Comparison of ENCODE assay signal across 9 cellular contexts in the genomic region with DNA sequence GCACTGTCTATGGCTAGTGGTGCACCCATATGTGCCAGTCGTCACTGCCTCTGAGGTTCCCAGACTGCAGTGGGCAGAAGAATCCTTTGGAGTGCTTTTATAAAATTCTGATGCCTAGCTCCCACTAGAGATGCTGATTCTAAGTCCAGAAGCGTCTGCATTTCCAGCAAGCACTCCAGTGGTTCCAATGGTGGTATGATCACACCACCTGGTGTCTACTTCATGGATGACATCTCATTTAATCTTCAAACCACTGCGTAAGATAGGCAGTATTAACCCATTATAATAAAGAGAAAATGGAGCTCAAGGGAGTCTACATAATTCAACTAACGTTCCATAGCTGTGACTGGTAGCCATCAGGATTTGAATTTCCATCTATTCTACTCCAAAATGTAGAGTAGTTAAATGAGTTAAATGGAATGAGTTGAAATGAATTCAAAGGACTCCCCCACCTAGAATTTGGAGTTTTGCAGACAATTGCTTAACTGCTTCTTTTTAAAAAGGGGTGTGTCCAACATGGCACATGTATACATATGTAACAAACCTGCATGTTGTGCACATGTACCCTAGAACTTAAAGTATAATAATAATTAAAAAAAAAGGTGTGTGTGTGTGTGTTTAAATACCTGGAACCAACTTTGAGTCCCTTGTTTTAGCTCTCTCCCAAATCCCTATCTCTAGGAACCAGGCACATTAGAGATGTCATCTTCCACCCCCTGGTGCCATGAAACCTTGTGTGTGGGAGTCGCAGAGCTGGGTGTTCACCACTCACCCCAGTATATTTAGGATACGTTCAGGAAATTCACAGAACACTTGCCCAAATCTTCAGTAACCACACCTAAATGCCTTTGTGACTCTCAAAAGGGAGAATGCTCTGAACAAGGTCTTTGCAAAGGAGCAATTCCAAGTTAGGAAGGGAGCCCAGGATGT. TPM values are rescaled to one million over a fixed set of nuclear protein-coding genes. Genes with fewer than 3 reads are reported as not detected.
DNase-seq lines count a peak whose midpoint lies in the region; ATAC-seq and TF ChIP-seq lines count a peak whose summit lies in the region.
"Had no signal": no experiment of that assay in that cellular context is flagged by ENCODE, and none has a peak within 500 bp of the region (broad histone marks: within the 10 kb centered on the region; RNA-seq: fewer than 3 reads in every experiment).

No MANE protein-coding gene starts in this region.

- no peak overlapping the region for H3K4me2 ChIP-seq in OCI-LY3 (ENCODE audit: low read length)

- H4K20me1 ChIP-seq in OCI-LY3 (ENCODE audit: insufficient read depth, low read length) = no peaks in the 10 kb centered on the region
- H4K20me1 ChIP-seq: BLaER1 treated with 17β-estradiol and CSF1 and Interleukin-3, amounts not matched to agents 10 nM and 100 nM had no signal

- no peak overlapping the region for H3K9ac ChIP-seq in OCI-LY3 (ENCODE audit: low read length)
- H3K9ac ChIP-seq: BLaER1 treated with 17β-estradiol and CSF1 and Interleukin-3, amounts not matched to agents 10 nM and 100 nM had no signal

- H3K4me3 Mint-ChIP-seq in effector memory CD8-positive, alpha-beta T cell = no peak overlapping the region
- H3K4me3 Mint-ChIP-seq in natural killer cell = no peak overlapping the region

- peaks cover 5% of the 10 kb centered on the region for H3K9me3 ChIP-seq in OCI-LY3 (ENCODE audit: insufficient read depth, low read length)

- H3K27ac Mint-ChIP-seq in effector memory CD8-positive, alpha-beta T cell = no peak overlapping the region
- H3K27ac Mint-ChIP-seq in natural killer cell = no peak overlapping the region

- peak; percentile 71 for ATAC-seq in effector memory CD8-positive, alpha-beta T cell (replicated peaks)
- ATAC-seq in natural killer cell (peak in 2 of 3 donors; percentile 64 to 74), GM19035 (IDR thresholded peaks at IDR 0.05; ENCODE audit: unreplicated experiment) (no peak)

- peaks cover 4% of the 10 kb centered on the region for H3K36me3 ChIP-seq in OCI-LY3 (replicated peaks; ENCODE audit: low read depth, low read length)
- H3K36me3 ChIP-seq: BLaER1 treated with 17β-estradiol and CSF1 and Interleukin-3, amounts not matched to agents 10 nM and 100 nM had no signal

- no peaks in the 10 kb centered on the region for H3K4me1 Mint-ChIP-seq in effector memory CD8-positive, alpha-beta T cell (ENCODE audit: low read depth in 2 of 2)
- H3K4me1 Mint-ChIP-seq in natural killer cell = no peaks in the 10 kb centered on the region

- H3K4me3 ChIP-seq in OCI-LY3 (ENCODE audit: low read length) = no peak overlapping the region
- H3K4me3 ChIP-seq: BLaER1 treated with 17β-estradiol and CSF1 and Interleukin-3, amounts not matched to agents 10 nM and 100 nM had no signal

- H3K4me1 ChIP-seq in OCI-LY3 (ENCODE audit: low read length) = peaks cover 7% of the 10 kb centered on the region

- H3K27ac ChIP-seq in OCI-LY3 (ENCODE audit: low read length) = no peak overlapping the region
- H3K27ac ChIP-seq: BLaER1 treated with 17β-estradiol and CSF1 and Interleukin-3, amounts not matched to agents 10 nM and 100 nM had no signal

- H3K36me3 Mint-ChIP-seq in effector memory CD8-positive, alpha-beta T cell (ENCODE audit: insufficient read depth) = no peaks in the 10 kb centered on the region
- no peaks in the 10 kb centered on the region for H3K36me3 Mint-ChIP-seq in natural killer cell

- H3K79me2 ChIP-seq in OCI-LY3 (ENCODE audit: low read length) = no peaks in the 10 kb centered on the region

- DNase-seq in NCI-H1436 (lab: John Stamatoyannopoulos, UW) (peak; percentile 12), NCI-H1436 treated with DMSO at 0.1 percent for 48 hours (lab: John Stamatoyannopoulos, UW) (no peak), HCEC 1CT (peak; percentile 73), natural killer cell (no peak), SKM-1 (lab: John Stamatoyannopoulos, UW; ENCODE audit: unreplicated experiment) (no peak)
- peak in 2 of 3 experiments; percentile 15 to 19 for DNase-seq in effector memory CD8-positive, alpha-beta T cell

- H3K27me3 Mint-ChIP-seq in effector memory CD8-positive, alpha-beta T cell = peaks cover 47 to 76% of the 10 kb centered on the region in 2 donors
- H3K27me3 Mint-ChIP-seq in natural killer cell (ENCODE audit: low read depth in 2 of 2) = peaks cover 20 to 36% of the 10 kb centered on the region in 2 donors

- TF ChIP-seq CTCF in OCI-LY3 (IDR thresholded peaks at IDR 0.05; ENCODE audit: low read depth, low read length) = peak; percentile 67
- peak; percentile 38 for TF ChIP-seq CTCF in natural killer cell (IDR thresholded peaks at IDR 0.05)

- H3K27me3 ChIP-seq in OCI-LY3 (ENCODE audit: low read depth, low read length) = peaks cover 16% of the 10 kb centered on the region
- H3K27me3 ChIP-seq: BLaER1 treated with 17β-estradiol and CSF1 and Interleukin-3, amounts not matched to agents 10 nM and 100 nM had no signal

- intact Hi-C loops in natural killer cell (cut with micrococcal nuclease) = loop anchor here (1.0 to 2.0 kb wide), 2 partner anchors 81 to 205 kb away; no protein-coding TSS in a partner anchor

- no peaks in the 10 kb centered on the region for H3K9me3 Mint-ChIP-seq in effector memory CD8-positive, alpha-beta T cell
- H3K9me3 Mint-ChIP-seq in natural killer cell = no peaks in the 10 kb centered on the region

- H2AFZ ChIP-seq in OCI-LY3 (ENCODE audit: low read depth, low read length) = no peak overlapping the region

RNA-seq across cellular contexts. Expression of a gene that starts 14.1 kb away (rescaled TPM):
- not detected for total RNA-seq in natural killer cell

RNA-seq across cellular contexts. Expression of a gene that starts 40.6 kb away (rescaled TPM):
- total RNA-seq in natural killer cell = under 1 TPM in 2 of 3 donors, not detected in 1; 0.35 to 0.45 TPM

Comparison
In these comparisons a context has a peak if more than half of its experiments do, and no peak if none do; other contexts are left out.
1. DNase-seq: peak in NCI-H1436 (single experiment), HCEC 1CT (single experiment) and effector memory CD8-positive, alpha-beta T cell (2 of 3); none in NCI-H1436 treated with DMSO at 0.1 percent for 48 hours (single experiment), natural killer cell (single experiment) and SKM-1 (single experiment).